8 cellular contexts compared by ENCODE assay signal in genomic region chr3:48503406-48504050, GRCh38. TPM values are rescaled to one million over a fixed set of nuclear protein-coding genes. Genes with fewer than 3 reads are reported as not detected.
A peak's percentile ranks its signal among the peaks of the same experiment; 100 is the strongest.
DNase-seq lines count a peak whose midpoint lies in the region; ATAC-seq and TF ChIP-seq lines count a peak whose summit lies in the region.

No MANE protein-coding gene starts in this region.

- no peak for ATAC-seq in HG03520 (IDR thresholded peaks at IDR 0.05; ENCODE audit: unreplicated experiment)

- H3K4me3 Mint-ChIP-seq in chondrocyte (ENCODE audit: unreplicated experiment), result peak overlapping the region; percentile 78

- H3K9ac ChIP-seq in BLaER1, result peak overlapping the region; percentile 80
- peak overlapping the region in 1 of 2 donors; percentile 58 for H3K9ac ChIP-seq in liver (ENCODE audit: low read depth in 1 of 2, low read length in 2 of 2)

- H3K9me3 ChIP-seq in BLaER1 (peaks cover under 1% of the 10 kb centered on the region; the same call in 1 of the 2 replicates), liver (ENCODE audit: control insufficient read depth in 4 of 4, low read length in 3 of 4) (no peaks in the 10 kb centered on the region), suprapubic skin (no peaks in the 10 kb centered on the region)

- H3K36me3 ChIP-seq in BLaER1, result peaks cover 28% of the 10 kb centered on the region
- H3K36me3 ChIP-seq in liver (ENCODE audit: control insufficient read depth in 4 of 4, insufficient read depth in 3 of 4, low read depth in 1 of 4, low read length in 3 of 4), result no peaks in the 10 kb centered on the region
- peaks cover 4% of the 10 kb centered on the region for H3K36me3 ChIP-seq in suprapubic skin

- no peaks in the 10 kb centered on the region for H4K20me1 ChIP-seq in BLaER1

- TF ChIP-seq CTCF in LNCaP clone FGC (IDR thresholded peaks at IDR 0.05; ENCODE audit: control insufficient read depth, extremely low read depth, insufficient read depth) (no peak), chondrocyte (IDR thresholded peaks at IDR 0.05) (peak; percentile 34), liver (IDR thresholded peaks at IDR 0.05; ENCODE audit: low read depth, low read length, missing input control) (no peak), suprapubic skin (IDR thresholded peaks at IDR 0.05) (no peak)

- TF ChIP-seq POLR2A in suprapubic skin (IDR thresholded peaks at IDR 0.05), result no peak

- DNase-seq in LNCaP clone FGC (ENCODE audit: low read depth), result no peak
- DNase-seq in chondrocyte (ENCODE audit: low spot score), result no peak
- peak in 1 of 2 donors; percentile 85 for DNase-seq in suprapubic skin (ENCODE audit: low spot score in 2 of 2)
- no peak for DNase-seq in NCI-H2029 (lab: John Stamatoyannopoulos, UW)
- no peak for DNase-seq in NCI-H526 treated with DMSO at 0.1 percent for 48 hours (lab: John Stamatoyannopoulos, UW)

- H3K27me3 ChIP-seq in BLaER1, result no peaks in the 10 kb centered on the region
- H3K27me3 ChIP-seq in liver (ENCODE audit: control insufficient read depth in 4 of 4, insufficient read depth in 4 of 4, low read length in 3 of 4), result no peaks in the 10 kb centered on the region
- no peaks in the 10 kb centered on the region for H3K27me3 ChIP-seq in suprapubic skin

- no peaks in the 10 kb centered on the region for H3K9me3 Mint-ChIP-seq in chondrocyte (ENCODE audit: low read depth)

- peaks cover 39% of the 10 kb centered on the region for H3K4me1 Mint-ChIP-seq in chondrocyte (ENCODE audit: low read depth)

- peaks cover under 1% of the 10 kb centered on the region for H3K36me3 Mint-ChIP-seq in chondrocyte (ENCODE audit: low read depth)

- no peaks in the 10 kb centered on the region for H3K27me3 Mint-ChIP-seq in chondrocyte (ENCODE audit: low read depth)

- TF ChIP-seq EP300 in suprapubic skin (IDR thresholded peaks at IDR 0.05), result no peak

- TF ChIP-seq RAD21 in liver (IDR thresholded peaks at IDR 0.05), result no peak

- H3K27ac Mint-ChIP-seq in chondrocyte (ENCODE audit: unreplicated experiment), result peak overlapping the region; percentile 80

- WGBS in liver, result 24% methylated on average over 25 of the region's 25 CpGs
- 21% methylated on average over 3 of the region's 25 CpGs for WGBS in suprapubic skin

- peak overlapping the region; percentile 86 for H3K27ac ChIP-seq in BLaER1
- peak overlapping the region; percentile 57 to 78 for H3K27ac ChIP-seq in liver (ENCODE audit: low read depth in 1 of 2, low read length in 2 of 2)
- H3K27ac ChIP-seq in suprapubic skin, result peak overlapping the region; percentile 90

- peak overlapping the region; percentile 98 for H3K4me2 ChIP-seq in BLaER1

- peaks cover 63% of the 10 kb centered on the region for H3K4me1 ChIP-seq in BLaER1
- H3K4me1 ChIP-seq in liver (ENCODE audit: control insufficient read depth in 4 of 4, insufficient read depth in 4 of 4, low read length in 3 of 4), result peaks cover 5 to 13% (median 7%) of the 10 kb centered on the region in 4 donors
- H3K4me1 ChIP-seq in suprapubic skin, result peaks cover 54% of the 10 kb centered on the region

- H3K4me3 ChIP-seq in BLaER1 (peak overlapping the region; percentile 74), LNCaP clone FGC (ENCODE audit: low read depth, low read length) (peak overlapping the region; percentile 72), liver (ENCODE audit: low read depth in 1 of 3, low read length in 3 of 3) (peak overlapping the region; percentile 3 to 54 (median 41)), suprapubic skin (peak overlapping the region; percentile 82)

TF ChIP-seq in liver, 16 proteins besides CTCF, POLR2A, EP300 and RAD21:
- TF ChIP-seq YY1 (IDR thresholded peaks at IDR 0.05) (no peak), NR2F2 (IDR thresholded peaks at IDR 0.05) (no peak), ZBTB33 (IDR thresholded peaks at IDR 0.05) (no peak), EGR1 (IDR thresholded peaks at IDR 0.05; ENCODE audit: low read depth in 2 of 2) (no peak)

RNA-seq across cellular contexts. Expression of gene SHISA5, which starts 0.4 kb away (rescaled TPM):
- total RNA-seq in chondrocyte (162 to 188 TPM (median 188 TPM) in 3 replicates), liver (10 to 100 TPM; 40.7 to 50.3 TPM), suprapubic skin (10 to 100 TPM; 60.1 to 98.0 (median 87.3) TPM)
- polyA plus RNA-seq in liver, result 100 to 1,000 TPM; 101 to 104 TPM

RNA-seq across cellular contexts. Expression of gene PFKFB4, which starts 53.1 kb away (rescaled TPM):
- total RNA-seq in chondrocyte (14.6 to 23.2 TPM (median 19.9 TPM) in 3 replicates), liver (1 to 10 TPM; 2.7 to 5.3 TPM), suprapubic skin (10 to 100 TPM in 1 of 4 donors, 1 to 10 TPM in 3; 3.6 to 12.7 (median 8.3) TPM)
- polyA plus RNA-seq in liver, result under 1 TPM; 0.46 to 0.78 TPM

RNA-seq across cellular contexts. Expression of gene ATRIP, which starts 57.0 kb away (rescaled TPM):
- total RNA-seq in chondrocyte, result 8.7 to 10.7 TPM (median 8.8 TPM) in 3 replicates
- total RNA-seq in liver, result 1 to 10 TPM; 3.3 to 4.6 TPM
- 1 to 10 TPM; 1.7 to 2.5 TPM for polyA plus RNA-seq in liver
- 10 to 100 TPM in 2 of 4 donors, 1 to 10 TPM in 2; 8.7 to 12.7 (median 10.2) TPM for total RNA-seq in suprapubic skin
